In the genomic region with DNA sequence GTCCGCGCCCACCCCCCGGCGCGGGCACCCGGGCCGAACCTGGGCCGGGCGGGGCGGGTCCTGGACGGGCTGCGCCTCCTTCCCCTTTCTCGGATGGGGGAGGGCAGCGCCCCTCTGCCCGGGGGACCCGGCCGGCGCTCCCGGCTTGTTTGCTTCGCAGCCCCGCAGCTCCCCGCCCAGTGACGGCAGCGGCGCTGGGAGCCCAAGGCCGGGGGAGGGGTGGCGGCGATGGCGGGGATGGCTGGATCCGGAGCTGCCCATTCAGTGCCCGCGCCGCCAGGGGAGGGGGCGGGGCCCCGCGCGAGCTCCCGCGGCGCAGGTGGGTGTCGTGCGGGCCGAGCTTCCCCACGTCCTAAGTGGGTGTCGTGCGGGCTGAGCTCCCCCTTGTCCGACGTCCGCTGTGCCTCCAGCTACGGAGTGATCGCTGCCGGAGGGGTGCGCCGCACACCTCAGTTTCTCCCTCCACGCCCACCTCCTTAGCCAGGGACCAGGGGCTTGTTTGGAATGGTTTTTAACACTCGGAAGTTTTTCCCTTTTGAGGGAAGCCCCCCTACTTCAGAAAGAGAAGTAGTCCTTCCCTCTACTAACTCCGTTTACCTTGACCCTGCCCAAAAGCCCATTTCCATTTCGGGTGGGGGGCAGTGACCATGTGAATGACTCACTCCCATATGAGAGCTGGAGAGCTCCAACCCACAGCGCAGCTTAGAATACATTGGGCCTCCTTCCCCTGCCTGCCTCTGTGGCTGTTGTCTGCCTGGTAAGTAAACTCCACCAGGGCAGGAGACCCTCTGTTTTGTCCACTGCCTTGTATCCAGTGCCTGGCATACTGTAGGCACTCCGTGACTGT, we compare ENCODE assay signal across 8 cellular contexts. TPM values are rescaled to one million over a fixed set of nuclear protein-coding genes. Genes with fewer than 3 reads are reported as not detected.
DNase-seq lines count a peak whose midpoint lies in the region; ATAC-seq and TF ChIP-seq lines count a peak whose summit lies in the region.

No MANE protein-coding gene starts in this region.

- intact Hi-C loops in Right ventricle myocardium superior (cut with DNase I) (no loop called here), ovary (cut with DNase I) (no loop called here), vagina (cut with DNase I) (no loop called here)

- H3K4me3 Mint-ChIP-seq in activated naive CD8-positive, alpha-beta T cell treated with anti-CD3 and anti-CD28 coated beads for 36 hours, result peak overlapping the region; percentile 74

- no peaks in the 10 kb centered on the region for H3K27me3 ChIP-seq in RWPE2 (ENCODE audit: insufficient read depth, poor library complexity, severe bottlenecking)
- no peaks in the 10 kb centered on the region for H3K27me3 ChIP-seq in ovary
- no peaks in the 10 kb centered on the region for H3K27me3 ChIP-seq in vagina

- no peak for TF ChIP-seq EP300 in ovary (IDR thresholded peaks at IDR 0.05)

- peak overlapping the region; percentile 67 for H3K27ac Mint-ChIP-seq in activated naive CD8-positive, alpha-beta T cell treated with anti-CD3 and anti-CD28 coated beads for 36 hours

- no peaks in the 10 kb centered on the region for H3K27me3 Mint-ChIP-seq in activated naive CD8-positive, alpha-beta T cell treated with anti-CD3 and anti-CD28 coated beads for 36 hours

- H3K27ac ChIP-seq in RWPE2 (ENCODE audit: poor library complexity, severe bottlenecking) (peak overlapping the region; percentile 62), ovary (peak overlapping the region; percentile 73 to 86), vagina (peak overlapping the region; percentile 94)

- peaks cover 6% of the 10 kb centered on the region for H3K4me1 ChIP-seq in RWPE2 (ENCODE audit: insufficient read depth, poor library complexity, severe bottlenecking)
- H3K4me1 ChIP-seq in ovary (ENCODE audit: insufficient read depth), result peaks cover 5% of the 10 kb centered on the region
- H3K4me1 ChIP-seq in vagina, result peaks cover 28% of the 10 kb centered on the region

- H3K4me3 ChIP-seq in RWPE2 (ENCODE audit: severe bottlenecking) (peak overlapping the region; percentile 82), ovary (peak overlapping the region; percentile 76), vagina (peak overlapping the region; percentile 73 to 76)

- no peaks in the 10 kb centered on the region for H3K9me3 ChIP-seq in RWPE2 (ENCODE audit: severe bottlenecking)
- H3K9me3 ChIP-seq in ovary, result no peaks in the 10 kb centered on the region
- no peaks in the 10 kb centered on the region for H3K9me3 ChIP-seq in vagina

- H3K36me3 Mint-ChIP-seq in activated naive CD8-positive, alpha-beta T cell treated with anti-CD3 and anti-CD28 coated beads for 36 hours, result peaks cover 9% of the 10 kb centered on the region

- WGBS in ovary, 3 donors, result 1 to 3% (median 1%) methylated on average over 19 to 60 of the region's 60 CpGs

- no peaks in the 10 kb centered on the region for H3K9me3 Mint-ChIP-seq in activated naive CD8-positive, alpha-beta T cell treated with anti-CD3 and anti-CD28 coated beads for 36 hours

- H3K36me3 ChIP-seq in RWPE2 (ENCODE audit: low read depth), result peaks cover 43% of the 10 kb centered on the region
- no peaks in the 10 kb centered on the region for H3K36me3 ChIP-seq in ovary
- H3K36me3 ChIP-seq in vagina, result peaks cover 0 to 31% of the 10 kb centered on the region in 2 donors

- TF ChIP-seq CTCF in RWPE2 (IDR thresholded peaks at IDR 0.05; ENCODE audit: poor library complexity, severe bottlenecking) (no peak), ovary (IDR thresholded peaks at IDR 0.05) (no peak), vagina (IDR thresholded peaks at IDR 0.05) (no peak)

- peak; percentile 64 for DNase-seq in EH (ENCODE audit: low read depth)
- DNase-seq in RWPE2 (ENCODE audit: low spot score), result peak; percentile 66
- peak; percentile 71 for DNase-seq in activated naive CD8-positive, alpha-beta T cell treated with anti-CD3 and anti-CD28 coated beads for 36 hours
- DNase-seq in Right ventricle myocardium superior, result peak; percentile 78
- DNase-seq in ovary, result peak; percentile 64 to 80 (median 72)
- DNase-seq in vagina (ENCODE audit: extremely low spot score in 2 of 2), result no peak

- H3K4me1 Mint-ChIP-seq in activated naive CD8-positive, alpha-beta T cell treated with anti-CD3 and anti-CD28 coated beads for 36 hours, result peaks cover 19% of the 10 kb centered on the region

- TF ChIP-seq POLR2A in ovary (IDR thresholded peaks at IDR 0.05) (no peak), vagina (IDR thresholded peaks at IDR 0.05) (peak in 1 of 2 donors; percentile 10)

- peak; percentile 22 for ATAC-seq in HG02610 (IDR thresholded peaks at IDR 0.05; ENCODE audit: unreplicated experiment)
- ATAC-seq in RWPE2 (ENCODE audit: low read depth), result peak; percentile 53
- ATAC-seq in Right ventricle myocardium superior (ENCODE audit: poor library complexity), result peak; percentile 61
- ATAC-seq in GM21447 (IDR thresholded peaks at IDR 0.05; ENCODE audit: unreplicated experiment), result no peak

RNA-seq across cellular contexts. Expression of gene SGSM2, which starts 0.7 kb away (rescaled TPM):
- total RNA-seq in activated naive CD8-positive, alpha-beta T cell treated with anti-CD3 and anti-CD28 coated beads for 36 hours, result 10 to 100 TPM; 35.7 to 36.8 TPM
- 23.0 TPM for total RNA-seq in Right ventricle myocardium superior
- total RNA-seq in ovary, result 10 to 100 TPM; 35.1 to 50.6 (median 45.9) TPM
- polyA plus RNA-seq in ovary, result 10 to 100 TPM in 1 of 2 donors, 1 to 10 TPM in 1; 9.3 to 42.0 TPM
- 60.2 TPM for total RNA-seq in vagina

RNA-seq across cellular contexts. Expression of gene TSR1, which starts 1.8 kb away (rescaled TPM):
- total RNA-seq in activated naive CD8-positive, alpha-beta T cell treated with anti-CD3 and anti-CD28 coated beads for 36 hours, result 100 to 1,000 TPM; 115 to 120 TPM
- total RNA-seq in Right ventricle myocardium superior, result 19.4 TPM
- 10 to 100 TPM; 13.4 to 31.0 (median 23.7) TPM for total RNA-seq in ovary
- 10 to 100 TPM; 11.3 to 23.2 TPM for polyA plus RNA-seq in ovary
- total RNA-seq in vagina, result 17.7 TPM

RNA-seq across cellular contexts. Expression of gene SRR, which starts 34.3 kb away (rescaled TPM):
- 10 to 100 TPM; 10.9 to 13.1 TPM for total RNA-seq in activated naive CD8-positive, alpha-beta T cell treated with anti-CD3 and anti-CD28 coated beads for 36 hours
- total RNA-seq in Right ventricle myocardium superior (8.3 TPM), ovary (10 to 100 TPM in 4 of 7 donors, 1 to 10 TPM in 3; 5.2 to 18.5 (median 10.5) TPM), vagina (13.5 TPM)
- polyA plus RNA-seq in ovary, result 10 to 100 TPM in 1 of 2 donors, 1 to 10 TPM in 1; 4.2 to 18.7 TPM

RNA-seq across cellular contexts. Expression of gene SMG6, which starts 34.4 kb away (rescaled TPM):
- 10 to 100 TPM; 48.7 to 51.8 TPM for total RNA-seq in activated naive CD8-positive, alpha-beta T cell treated with anti-CD3 and anti-CD28 coated beads for 36 hours
- total RNA-seq in Right ventricle myocardium superior, result 19.3 TPM
- 10 to 100 TPM; 33.8 to 66.0 (median 57.9) TPM for total RNA-seq in ovary
- 10 to 100 TPM; 36.5 to 51.0 TPM for polyA plus RNA-seq in ovary
- total RNA-seq in vagina, result 46.2 TPM

Comparison
In these comparisons a context has a peak if more than half of its experiments do, and no peak if none do; other contexts are left out.
1. DNase-seq: peak in EH (single experiment), RWPE2 (single experiment), activated naive CD8-positive, alpha-beta T cell treated with anti-CD3 and anti-CD28 coated beads for 36 hours (single experiment), Right ventricle myocardium superior (single experiment) and ovary (5 of 5); none in vagina (0 of 2).
2. Peak in every context shown above with its lines, with median percentiles within 50 percentile points of each other: H3K27ac ChIP-seq and H3K4me3 ChIP-seq.